19 cellular contexts compared by ENCODE assay signal in genomic region chr7:49563693-49564378, GRCh38.
A peak's percentile ranks its signal among the peaks of the same experiment; 100 is the strongest.
DNase-seq lines count a peak whose midpoint lies in the region; ATAC-seq lines count a peak whose summit lies in the region.
"Had no signal": no experiment of that assay in that cellular context is flagged by ENCODE, and none has a peak within 500 bp of the region (broad histone marks: within the 10 kb centered on the region; RNA-seq: fewer than 3 reads in every experiment).

No MANE protein-coding gene starts in this region.

- H3K4me3 Mint-ChIP-seq in T-helper 2 cell treated with Interferon-gamma antibody and Interleukin-4, amounts not matched to agents 5 μg/mL and 100 μg/mL, for 36 hours: no peak overlapping the region
- H3K4me3 Mint-ChIP-seq: stimulated activated naive CD8-positive, alpha-beta T cell treated with anti-CD3 and anti-CD28 coated beads, Interleukin-15, Interleukin-2, amounts not matched to agents 100 ng/mL and 50 ng/mL, for 24 hours had no signal

- no peak for DNase-seq in T-helper 2 cell treated with Interferon-gamma antibody and Interleukin-4, amounts not matched to agents 5 μg/mL and 100 μg/mL, for 36 hours (ENCODE audit: low spot score)
- DNase-seq in dermis blood vessel endothelial cell (no peak), H4 (ENCODE audit: low spot score) (no peak)
- no peak for DNase-seq in activated CD4-positive, alpha-beta T cell treated with anti-CD3 and anti-CD28 coated beads, Interleukin-2, amount 50 U/mL, for 48 hours
- DNase-seq: activated CD4-positive, alpha-beta T cell treated with anti-CD3 and anti-CD28 coated beads for 1 hour; activated CD8-positive, alpha-beta memory T cell treated with anti-CD3 and anti-CD28 coated beads, Interleukin-2, amount 50 U/mL, for 4 hours; cerebellar nuclear complex; DMS79 treated with DMSO at 0.1 percent for 48 hours; MG63; NCI-H187 treated with DMSO at 0.1 percent for 48 hours; NCI-H510A treated with DMSO at 0.1 percent for 48 hours; retina; T-helper 9 cell had no signal

- H3K36me3 Mint-ChIP-seq in T-helper 2 cell treated with Interferon-gamma antibody and Interleukin-4, amounts not matched to agents 5 μg/mL and 100 μg/mL, for 36 hours (ENCODE audit: low read depth): no peaks in the 10 kb centered on the region

- no peak overlapping the region for H3K27ac Mint-ChIP-seq in T-helper 2 cell treated with Interferon-gamma antibody and Interleukin-4, amounts not matched to agents 5 μg/mL and 100 μg/mL, for 36 hours
- H3K27ac Mint-ChIP-seq: stimulated activated naive CD8-positive, alpha-beta T cell treated with anti-CD3 and anti-CD28 coated beads, Interleukin-15, Interleukin-2, amounts not matched to agents 100 ng/mL and 50 ng/mL, for 24 hours had no signal

- H3K9me3 Mint-ChIP-seq in T-helper 2 cell treated with Interferon-gamma antibody and Interleukin-4, amounts not matched to agents 5 μg/mL and 100 μg/mL, for 36 hours: peaks cover 19% of the 10 kb centered on the region

- no peaks in the 10 kb centered on the region for H3K4me1 Mint-ChIP-seq in T-helper 2 cell treated with Interferon-gamma antibody and Interleukin-4, amounts not matched to agents 5 μg/mL and 100 μg/mL, for 36 hours (ENCODE audit: low read depth)

- ATAC-seq in GM18498 (IDR thresholded peaks at IDR 0.05; ENCODE audit: unreplicated experiment) (peak; percentile 25), GM19455 (IDR thresholded peaks at IDR 0.05; ENCODE audit: unreplicated experiment) (peak; percentile 30), HG02678 (IDR thresholded peaks at IDR 0.05; ENCODE audit: unreplicated experiment) (peak; percentile 24), HG03280 (IDR thresholded peaks at IDR 0.05; ENCODE audit: unreplicated experiment) (peak; percentile 18)
- ATAC-seq: A549 had no signal

- H3K27me3 Mint-ChIP-seq in T-helper 2 cell treated with Interferon-gamma antibody and Interleukin-4, amounts not matched to agents 5 μg/mL and 100 μg/mL, for 36 hours (ENCODE audit: low read depth): no peaks in the 10 kb centered on the region
- H3K27me3 Mint-ChIP-seq: stimulated activated naive CD8-positive, alpha-beta T cell treated with anti-CD3 and anti-CD28 coated beads, Interleukin-15, Interleukin-2, amounts not matched to agents 100 ng/mL and 50 ng/mL, for 24 hours had no signal
